ENCODE assay signal across 31 cellular contexts in the genomic region with DNA sequence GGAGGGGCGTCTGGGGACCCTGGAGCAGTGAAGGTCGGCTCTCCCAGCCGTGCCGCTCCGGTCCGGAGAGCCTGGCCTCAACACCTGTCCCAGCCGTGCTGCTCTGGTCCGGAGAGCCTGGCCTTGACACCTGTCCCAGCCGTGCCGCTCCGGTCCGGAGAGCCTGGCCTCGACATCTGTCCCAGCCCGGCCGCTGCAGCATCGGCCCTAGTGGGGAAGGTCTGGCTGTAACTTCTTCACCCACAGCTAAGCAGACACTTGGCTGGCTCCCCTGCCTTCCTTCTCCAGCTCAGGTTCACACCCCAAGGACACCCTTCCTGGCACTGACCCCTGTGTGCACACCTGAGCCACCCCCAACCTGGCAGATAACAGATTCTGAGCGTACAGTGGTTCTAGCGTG. TPM values are rescaled to one million over a fixed set of nuclear protein-coding genes. Genes with fewer than 3 reads are reported as not detected.
"Had no signal": no experiment of that assay in that cellular context is flagged by ENCODE, and none has a peak within 500 bp of the region (broad histone marks: within the 10 kb centered on the region; RNA-seq: fewer than 3 reads in every experiment).

No MANE protein-coding gene starts in this region.

- H3K36me3 Mint-ChIP-seq: activated CD4-positive, alpha-beta memory T cell treated with anti-CD3 and anti-CD28 coated beads for 36 hours; activated naive CD4-positive, alpha-beta T cell treated with anti-CD3 and anti-CD28 coated beads, Interleukin-2, amount 50 U/mL, for 24 hours had no signal

- H3K27ac Mint-ChIP-seq: activated CD4-positive, alpha-beta memory T cell treated with anti-CD3 and anti-CD28 coated beads for 36 hours; activated CD4-positive, alpha-beta T cell treated with anti-CD3 and anti-CD28 coated beads, Interleukin-2, amount 10 ng/mL, durations not matched to agents 24 days and 14 days; activated naive CD4-positive, alpha-beta T cell treated with anti-CD3 and anti-CD28 coated beads, Interleukin-2, amount 50 U/mL, for 24 hours; activated naive CD8-positive, alpha-beta T cell treated with anti-CD3 and anti-CD28 coated beads, Interleukin-2, amount 50 U/mL, for 24 hours; activated T-helper 1 cell treated with anti-CD3 and anti-CD28 coated beads, Interleukin-12 subunit alpha, Interleukin-12 subunit beta, Interleukin-2, Interleukin-4 antibody, amounts not matched to agents 30 ng/mL and 10 ng/mL and 1 ng/mL, durations not matched to agents 14 hours and 24 hours and 36 hours; dendritic cell treated with granulocyte-macrophage colony-stimulating factor and Interleukin-4, amounts not matched to agents 40 ng/mL and 50 ng/mL, for 4 days; immature natural killer cell; nephron; stimulated activated naive CD8-positive, alpha-beta T cell treated with anti-CD3 and anti-CD28 coated beads, Interleukin-15, amount 100 ng/mL, for 72 hours had no signal

- H3K9me3 Mint-ChIP-seq: activated CD4-positive, alpha-beta memory T cell treated with anti-CD3 and anti-CD28 coated beads for 36 hours; activated CD4-positive, alpha-beta T cell treated with anti-CD3 and anti-CD28 coated beads, Interleukin-2, amount 10 ng/mL, durations not matched to agents 24 days and 14 days; activated naive CD4-positive, alpha-beta T cell treated with anti-CD3 and anti-CD28 coated beads, Interleukin-2, amount 50 U/mL, for 24 hours; activated naive CD8-positive, alpha-beta T cell treated with anti-CD3 and anti-CD28 coated beads, Interleukin-2, amount 50 U/mL, for 24 hours; activated T-helper 1 cell treated with anti-CD3 and anti-CD28 coated beads, Interleukin-12 subunit alpha, Interleukin-12 subunit beta, Interleukin-2, Interleukin-4 antibody, amounts not matched to agents 30 ng/mL and 10 ng/mL and 1 ng/mL, durations not matched to agents 14 hours and 24 hours and 36 hours; dendritic cell treated with granulocyte-macrophage colony-stimulating factor and Interleukin-4, amounts not matched to agents 40 ng/mL and 50 ng/mL, for 4 days; nephron; stimulated activated naive CD8-positive, alpha-beta T cell treated with anti-CD3 and anti-CD28 coated beads, Interleukin-15, amount 100 ng/mL, for 72 hours had no signal

- H3K27me3 ChIP-seq: ovary had no signal

- H3K4me3 ChIP-seq: esophagus muscularis mucosa, heart left ventricle, mucosa of descending colon, ovary, prostate gland, upper lobe of left lung had no signal

- H3K4me1 ChIP-seq: foreskin keratinocyte had no signal

- ATAC-seq: activated naive CD8-positive, alpha-beta T cell treated with anti-CD3 and anti-CD28 coated beads, Interleukin-2, amount 50 U/mL, for 24 hours; foreskin keratinocyte; heart left ventricle; mucosa of descending colon; stimulated activated naive CD8-positive, alpha-beta T cell treated with anti-CD3 and anti-CD28 coated beads, Interleukin-15, amount 100 ng/mL, for 72 hours had no signal

- H3K9me3 ChIP-seq: esophagus muscularis mucosa, heart left ventricle, mucosa of descending colon, neutrophil, ovary, prostate gland, upper lobe of left lung had no signal

- H3K27ac ChIP-seq: esophagus muscularis mucosa, foreskin keratinocyte, heart left ventricle, neutrophil, ovary, prostate gland, upper lobe of left lung had no signal

- H3K36me3 ChIP-seq: esophagus muscularis mucosa, heart left ventricle, neutrophil, ovary, prostate gland, upper lobe of left lung had no signal

- DNase-seq: activated CD4-positive, alpha-beta memory T cell treated with anti-CD3 and anti-CD28 coated beads for 36 hours; activated CD4-positive, alpha-beta T cell treated with anti-CD3 and anti-CD28 coated beads, Interleukin-2, amount 10 ng/mL, durations not matched to agents 24 days and 14 days; activated CD4-positive, CD25-positive, alpha-beta regulatory T cell treated with anti-CD3 and anti-CD28 coated beads, Interleukin-2, amount 50 U/mL, for 72 hours; activated CD8-positive, alpha-beta memory T cell treated with anti-CD3 and anti-CD28 coated beads, Interleukin-2, amount 50 U/mL, for 4 hours; activated gamma-delta T cell treated with Interleukin-2 at 50 U/mL for 16 hours; activated naive CD8-positive, alpha-beta T cell treated with anti-CD3 and anti-CD28 coated beads, Interleukin-2, amount 50 U/mL, for 24 hours; activated T-cell treated with anti-CD3 and anti-CD28 coated beads, Interleukin-2, amount 50 U/mL, for 1 hour; amygdala; central memory CD4-positive, alpha-beta T cell; foreskin keratinocyte; hypothalamus; immature natural killer cell; mesenchymal stem cell; mucosa of descending colon; ovary; retina; stimulated activated CD4-positive, alpha-beta T cell treated with anti-CD3 and anti-CD28 coated beads, Interleukin-4, amount 100 ng/mL, for 1 hour; stimulated activated naive CD8-positive, alpha-beta T cell treated with anti-CD3 and anti-CD28 coated beads, Interleukin-15, amount 100 ng/mL, for 72 hours; substantia nigra; T-helper 2 cell had no signal

- H3K4me3 Mint-ChIP-seq: activated CD4-positive, alpha-beta memory T cell treated with anti-CD3 and anti-CD28 coated beads for 36 hours; activated CD4-positive, alpha-beta T cell treated with anti-CD3 and anti-CD28 coated beads, Interleukin-2, amount 10 ng/mL, durations not matched to agents 24 days and 14 days; activated naive CD4-positive, alpha-beta T cell treated with anti-CD3 and anti-CD28 coated beads, Interleukin-2, amount 50 U/mL, for 24 hours; activated naive CD8-positive, alpha-beta T cell treated with anti-CD3 and anti-CD28 coated beads, Interleukin-2, amount 50 U/mL, for 24 hours; activated T-helper 1 cell treated with anti-CD3 and anti-CD28 coated beads, Interleukin-12 subunit alpha, Interleukin-12 subunit beta, Interleukin-2, Interleukin-4 antibody, amounts not matched to agents 30 ng/mL and 10 ng/mL and 1 ng/mL, durations not matched to agents 14 hours and 24 hours and 36 hours; dendritic cell treated with granulocyte-macrophage colony-stimulating factor and Interleukin-4, amounts not matched to agents 40 ng/mL and 50 ng/mL, for 4 days; immature natural killer cell; stimulated activated naive CD8-positive, alpha-beta T cell treated with anti-CD3 and anti-CD28 coated beads, Interleukin-15, amount 100 ng/mL, for 72 hours had no signal

RNA-seq across cellular contexts. Expression of gene KCNG2, which starts 4.6 kb away (rescaled TPM):
- total RNA-seq: activated CD4-positive, alpha-beta memory T cell treated with anti-CD3 and anti-CD28 coated beads for 36 hours; activated CD4-positive, alpha-beta T cell treated with anti-CD3 and anti-CD28 coated beads, Interleukin-2, amount 10 ng/mL, durations not matched to agents 24 days and 14 days; activated CD8-positive, alpha-beta memory T cell treated with anti-CD3 and anti-CD28 coated beads for 36 hours; activated T-helper 1 cell treated with anti-CD3 and anti-CD28 coated beads, Interleukin-12 subunit alpha, Interleukin-12 subunit beta, Interleukin-2, Interleukin-4 antibody, amounts not matched to agents 30 ng/mL and 10 ng/mL and 1 ng/mL, durations not matched to agents 14 hours and 24 hours and 36 hours; foreskin keratinocyte; kidney epithelial cell had no signal
